11 cellular contexts compared by ENCODE assay signal in the genomic region with DNA sequence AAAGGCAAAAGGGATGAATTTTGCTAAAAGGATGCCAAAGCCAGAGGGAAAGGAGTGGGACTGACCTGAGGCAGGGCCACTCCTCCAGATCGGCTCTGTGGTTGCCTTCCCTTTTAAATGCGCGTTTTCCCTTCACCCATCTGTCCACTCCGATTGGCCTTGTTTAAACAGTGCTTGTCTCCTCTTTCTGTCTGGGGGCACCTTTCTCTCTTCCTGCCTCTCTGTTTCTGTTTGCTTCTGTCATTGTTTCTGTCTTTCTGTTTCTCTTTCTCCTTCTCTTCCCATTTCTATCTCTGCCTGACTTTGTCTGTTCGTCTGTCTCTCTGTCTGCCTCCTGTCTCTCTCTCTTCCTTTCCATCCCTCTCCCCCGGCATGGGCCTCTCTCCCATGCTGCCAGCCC. TPM values are rescaled to one million over a fixed set of nuclear protein-coding genes. Genes with fewer than 3 reads are reported as not detected.
DNase-seq lines count a peak whose midpoint lies in the region; ATAC-seq and TF ChIP-seq lines count a peak whose summit lies in the region.
"Had no signal": no experiment of that assay in that cellular context is flagged by ENCODE, and none has a peak within 500 bp of the region (broad histone marks: within the 10 kb centered on the region; RNA-seq: fewer than 3 reads in every experiment).

No MANE protein-coding gene starts in this region.

- no peak overlapping the region for H3K9ac ChIP-seq in iPS-15b (ENCODE audit: low read depth, low read length)

- H3K27me3 ChIP-seq in iPS-15b (ENCODE audit: control insufficient read depth, insufficient read depth, low read length) (peaks cover 11% of the 10 kb centered on the region), testis (no peaks in the 10 kb centered on the region)

- TF ChIP-seq POLR2A in testis (IDR thresholded peaks at IDR 0.05), result no peak

- TF ChIP-seq CTCF in testis (IDR thresholded peaks at IDR 0.05), result no peak

- intact Hi-C loops in testis (cut with DNase I; ENCODE audit: low total_unique reads), result loop anchor here (10.0 kb wide), 1 partner anchor 98 kb away; no protein-coding TSS in a partner anchor

- H3K9me3 ChIP-seq in iPS-15b (ENCODE audit: control insufficient read depth, insufficient read depth, low read length) (no peaks in the 10 kb centered on the region), testis (no peaks in the 10 kb centered on the region)

- ATAC-seq in GM21526 (IDR thresholded peaks at IDR 0.05; ENCODE audit: low FRiP score, unreplicated experiment), result peak; percentile 53
- ATAC-seq: PC-3 had no signal

- no peak overlapping the region for H3K27ac ChIP-seq in testis

- H3K4me1 ChIP-seq in iPS-15b (ENCODE audit: control insufficient read depth, insufficient read depth, low read length) (peaks cover 32% of the 10 kb centered on the region), testis (peaks cover 5% of the 10 kb centered on the region)

- 52 to 57% methylated on average over 6 of the region's 6 CpGs for WGBS in testis, 2 donors

- H3K36me3 ChIP-seq in iPS-15b (ENCODE audit: control insufficient read depth, insufficient read depth, low read length) (no peaks in the 10 kb centered on the region), testis (ENCODE audit: low read depth, missing control alignments) (no peaks in the 10 kb centered on the region)

- DNase-seq in NCI-H1417 (lab: John Stamatoyannopoulos, UW) (peak in 2 of 3 experiments; percentile 22 to 67), NCI-H1417 treated with DMSO at 0.1 percent for 48 hours (lab: John Stamatoyannopoulos, UW) (no peak), NCI-H146 treated with DMSO at 0.1 percent for 48 hours (lab: John Stamatoyannopoulos, UW; ENCODE audit: unreplicated experiment) (peak; percentile 57), testis (no peak), NCI-H2171 (lab: John Stamatoyannopoulos, UW) (no peak), cerebellar nuclear complex (lab: John Stamatoyannopoulos, UW) (no peak)
- DNase-seq: DMS79 treated with DMSO at 0.1 percent for 48 hours, NCI-H1105 treated with DMSO at 0.1 percent for 48 hours, PC-3 had no signal

- H3K4me3 ChIP-seq in iPS-15b (ENCODE audit: low read depth, low read length), result peak overlapping the region; percentile 22
- H3K4me3 ChIP-seq in testis, result no peak overlapping the region

RNA-seq across cellular contexts. Expression of a gene that starts 29.6 kb away (rescaled TPM):
- 100 to 1,000 TPM; 216 to 245 TPM for total RNA-seq in testis
- 190 TPM for polyA plus RNA-seq in testis (ENCODE audit: insufficient read depth, low read depth, low replicate concordance)

Comparison
In these comparisons a context has a peak if more than half of its experiments do, and no peak if none do; other contexts are left out.
1. DNase-seq: peak in NCI-H1417 (2 of 3) and NCI-H146 treated with DMSO at 0.1 percent for 48 hours (single experiment); none in NCI-H1417 treated with DMSO at 0.1 percent for 48 hours (single experiment), testis (single experiment), NCI-H2171 (single experiment) and cerebellar nuclear complex (0 of 2).